1 cellular context compared by ENCODE assay signal in the genomic region with DNA sequence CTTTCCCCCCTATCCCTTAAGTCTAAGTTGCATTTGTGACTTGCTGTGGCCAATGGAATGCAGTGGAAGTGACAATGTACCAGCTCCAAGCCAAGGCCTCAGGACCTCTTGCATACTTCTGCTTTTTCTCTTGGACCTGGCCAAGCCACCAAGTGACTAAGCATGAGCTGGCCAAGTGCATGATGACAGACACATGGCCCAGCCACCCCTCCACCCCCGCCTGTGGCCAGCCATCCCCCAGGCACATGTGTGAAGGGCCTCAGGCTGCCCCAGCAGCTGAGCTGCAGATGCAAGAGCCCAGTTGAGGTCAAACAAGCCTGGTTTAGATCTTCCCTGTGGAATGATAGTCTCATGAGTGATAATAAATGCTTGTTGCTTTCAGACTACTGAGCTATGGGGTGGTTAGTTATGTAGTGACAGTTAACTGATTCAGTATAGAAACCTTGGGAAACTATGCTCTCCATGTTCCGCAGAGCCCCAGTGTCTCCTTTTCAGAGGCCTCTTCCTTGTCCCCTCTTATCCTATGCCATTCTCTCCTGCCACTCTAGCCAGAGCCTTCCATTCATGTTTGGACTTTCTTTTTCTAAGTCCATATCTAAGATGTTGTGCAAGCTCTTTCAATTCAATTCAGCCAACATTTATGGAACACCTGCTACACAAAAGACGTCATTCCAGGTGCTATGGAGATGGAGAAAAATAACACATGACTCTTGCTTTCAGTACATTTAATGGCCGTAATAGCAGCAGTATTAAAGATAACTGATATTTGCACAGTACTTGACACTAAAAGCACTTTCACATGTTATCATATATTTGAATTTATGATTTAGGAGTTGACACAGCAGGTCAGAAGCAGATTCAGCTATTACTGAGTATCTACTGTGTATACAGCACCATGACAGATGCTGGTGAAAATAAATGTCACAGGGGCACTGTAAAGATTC.
TF ChIP-seq lines count a peak whose summit lies in the region.

No MANE protein-coding gene starts in this region.

TF ChIP-seq in SK-N-SH, 30 proteins besides CTCF, POLR2A, EP300 and RAD21 (continued from another document):
- TF ChIP-seq USF2 (IDR thresholded peaks at IDR 0.05; ENCODE audit: borderline replicate concordance, low read depth, low read length), result no peak
- TF ChIP-seq CHD2 (IDR thresholded peaks at IDR 0.05; ENCODE audit: low read length, partially characterized antibody), result no peak
- no peak for TF ChIP-seq IRF3 (IDR thresholded peaks at IDR 0.05; ENCODE audit: low read depth, low read length)
- 0 out of 2 replicates have a peak, but pooled peaks have one; percentile 25 for TF ChIP-seq ZBTB33 (IDR thresholded peaks at IDR 0.05; ENCODE audit: borderline replicate concordance, low read depth)
- 0 out of 2 replicates have a peak, but pooled peaks have one; percentile 20 for TF ChIP-seq REST (IDR thresholded peaks at IDR 0.05; ENCODE audit: low read depth, low read length)
- TF ChIP-seq JUND (IDR thresholded peaks at IDR 0.05), result peak; percentile 72
- TF ChIP-seq POLR2AphosphoS5 (IDR thresholded peaks at IDR 0.05; ENCODE audit: low read depth, low read length), result peak; percentile 70; the same call in 1 of the 2 replicates
- no peak for TF ChIP-seq NRF1 (IDR thresholded peaks at IDR 0.05; ENCODE audit: low read depth, low read length)
